Comparison of ENCODE assay signal across 2 cellular contexts in the genomic region with DNA sequence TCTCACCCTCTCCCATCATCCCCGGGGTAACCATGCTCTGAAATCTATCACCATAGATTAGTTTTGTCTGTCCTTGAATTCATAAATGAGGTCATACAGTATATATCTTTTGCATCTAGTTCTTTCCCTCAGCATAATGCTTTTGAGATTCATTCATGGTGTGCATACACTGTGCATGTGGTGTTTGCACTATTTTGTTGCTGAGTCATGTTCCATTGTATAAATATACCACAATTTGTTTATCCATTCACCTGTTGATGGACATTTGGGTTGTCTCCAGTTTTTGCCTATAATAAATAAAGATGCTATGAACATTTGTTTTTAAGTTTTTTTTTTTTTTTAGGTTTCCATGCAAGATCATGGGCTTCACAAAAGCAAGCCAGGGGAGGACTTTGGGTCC.
TF ChIP-seq lines count a peak whose summit lies in the region.

No MANE protein-coding gene starts in this region.

TF ChIP-seq in A549, 52 proteins besides CTCF, POLR2A, EP300 and RAD21:
- TF ChIP-seq, protein P1, sequence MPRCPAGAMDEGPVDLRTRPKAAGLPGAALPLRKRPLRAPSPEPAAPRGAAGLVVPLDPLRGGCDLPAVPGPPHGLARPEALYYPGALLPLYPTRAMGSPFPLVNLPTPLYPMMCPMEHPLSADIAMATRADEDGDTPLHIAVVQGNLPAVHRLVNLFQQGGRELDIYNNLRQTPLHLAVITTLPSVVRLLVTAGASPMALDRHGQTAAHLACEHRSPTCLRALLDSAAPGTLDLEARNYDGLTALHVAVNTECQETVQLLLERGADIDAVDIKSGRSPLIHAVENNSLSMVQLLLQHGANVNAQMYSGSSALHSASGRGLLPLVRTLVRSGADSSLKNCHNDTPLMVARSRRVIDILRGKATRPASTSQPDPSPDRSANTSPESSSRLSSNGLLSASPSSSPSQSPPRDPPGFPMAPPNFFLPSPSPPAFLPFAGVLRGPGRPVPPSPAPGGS (IDR thresholded peaks at IDR 0.05), result no peak
- TF ChIP-seq NFE2L2 (conservative IDR thresholded peaks at IDR 0.05; ENCODE audit: low read length) (peak; percentile 77), MAFK (IDR thresholded peaks at IDR 0.05; ENCODE audit: partially characterized antibody) (peak; percentile 87)

TF ChIP-seq in GM12878, 131 proteins besides CTCF, POLR2A, EP300 and RAD21:
- peak; percentile 52; the same call in 1 of the 2 replicates for TF ChIP-seq BACH1 (IDR thresholded peaks at IDR 0.05; ENCODE audit: borderline replicate concordance)
- no peak for TF ChIP-seq ZNF274 (IDR thresholded peaks at IDR 0.05; ENCODE audit: insufficient read depth, insufficient read length)
TF ChIP-seq in GM12878: peak in this region for 1.
